ENCODE assay signal across 29 cellular contexts in the genomic region with DNA sequence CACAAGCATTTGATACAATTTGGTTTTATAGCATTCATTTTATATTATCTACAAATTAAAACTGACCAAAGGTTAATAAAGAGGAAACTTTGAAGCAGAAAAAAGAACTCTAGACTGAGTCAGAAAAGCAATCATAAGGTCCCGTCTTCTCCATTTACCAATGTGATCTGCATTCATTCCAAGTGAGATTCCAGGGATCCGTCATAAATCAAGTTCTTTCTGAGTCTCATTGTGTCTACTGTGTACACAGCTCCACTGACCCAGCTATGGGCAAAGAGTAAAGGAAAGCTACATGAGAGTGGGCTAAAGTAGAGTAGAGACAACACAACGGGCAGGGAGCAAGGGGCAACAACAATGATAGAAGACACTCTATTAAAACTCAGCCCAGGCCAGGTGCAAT.
"Had no signal": no experiment of that assay in that cellular context is flagged by ENCODE, and none has a peak within 500 bp of the region (broad histone marks: within the 10 kb centered on the region; RNA-seq: fewer than 3 reads in every experiment).

No MANE protein-coding gene starts in this region.

- H3K4me3 ChIP-seq: body of pancreas, esophagus squamous epithelium had no signal

- ATAC-seq: activated naive CD4-positive, alpha-beta T cell treated with anti-CD3 and anti-CD28 coated beads, Interleukin-2, amount 50 U/mL, for 72 hours; activated T-cell treated with anti-CD3 and anti-CD28 coated beads, Interleukin-2, amount 50 U/mL, for 72 hours; body of pancreas; SK-N-SH treated with all-trans-retinoic acid at 6 μM for 48 hours; T-helper 17 cell had no signal

- H3K27me3 Mint-ChIP-seq: activated CD4-positive, alpha-beta memory T cell treated with anti-CD3 and anti-CD28 coated beads, Interleukin-2, amount 10 ng/mL, durations not matched to agents 7 days and 5 days; activated CD4-positive, alpha-beta T cell treated with anti-CD3 and anti-CD28 coated beads, Interleukin-2, amount 10 ng/mL, durations not matched to agents 7 days and 5 days; activated naive CD4-positive, alpha-beta T cell treated with anti-CD3 and anti-CD28 coated beads, Interleukin-2, amount 10 ng/mL, durations not matched to agents 7 days and 5 days; activated T-cell treated with anti-CD3 and anti-CD28 coated beads, Interleukin-2, amount 50 U/mL, for 24 hours; T-helper 17 cell had no signal

- H3K9me3 Mint-ChIP-seq: activated CD4-positive, alpha-beta memory T cell treated with anti-CD3 and anti-CD28 coated beads, Interleukin-2, amount 10 ng/mL, durations not matched to agents 7 days and 5 days; activated CD4-positive, alpha-beta T cell treated with anti-CD3 and anti-CD28 coated beads, Interleukin-2, amount 10 ng/mL, durations not matched to agents 7 days and 5 days; activated naive CD4-positive, alpha-beta T cell treated with anti-CD3 and anti-CD28 coated beads, Interleukin-2, amount 10 ng/mL, durations not matched to agents 7 days and 5 days; activated naive CD4-positive, alpha-beta T cell treated with anti-CD3 and anti-CD28 coated beads, Interleukin-2, amount 50 U/mL, for 72 hours; activated T-cell treated with anti-CD3 and anti-CD28 coated beads, Interleukin-2, amount 50 U/mL, for 24 hours had no signal

- H3K4me1 ChIP-seq: body of pancreas had no signal

- H3K27ac ChIP-seq: body of pancreas, epithelial cell of prostate, esophagus squamous epithelium, WERI-Rb-1 had no signal

- H3K27me3 ChIP-seq: body of pancreas, esophagus squamous epithelium had no signal

- H3K27ac Mint-ChIP-seq: activated CD4-positive, alpha-beta memory T cell treated with anti-CD3 and anti-CD28 coated beads, Interleukin-2, amount 10 ng/mL, durations not matched to agents 7 days and 5 days; activated CD4-positive, alpha-beta T cell treated with anti-CD3 and anti-CD28 coated beads, Interleukin-2, amount 10 ng/mL, durations not matched to agents 7 days and 5 days; activated naive CD4-positive, alpha-beta T cell treated with anti-CD3 and anti-CD28 coated beads, Interleukin-2, amount 10 ng/mL, durations not matched to agents 7 days and 5 days; activated naive CD4-positive, alpha-beta T cell treated with anti-CD3 and anti-CD28 coated beads, Interleukin-2, amount 50 U/mL, for 72 hours; activated T-cell treated with anti-CD3 and anti-CD28 coated beads, Interleukin-2, amount 50 U/mL, for 24 hours; activated T-cell treated with anti-CD3 and anti-CD28 coated beads, Interleukin-2, amount 50 U/mL, for 72 hours; T-helper 17 cell; T-helper 2 cell treated with Interferon-gamma antibody and Interleukin-4, amounts not matched to agents 5 μg/mL and 100 μg/mL, for 36 hours had no signal

- H3K4me3 Mint-ChIP-seq: activated CD4-positive, alpha-beta memory T cell treated with anti-CD3 and anti-CD28 coated beads, Interleukin-2, amount 10 ng/mL, durations not matched to agents 7 days and 5 days; activated CD4-positive, alpha-beta T cell treated with anti-CD3 and anti-CD28 coated beads, Interleukin-2, amount 10 ng/mL, durations not matched to agents 7 days and 5 days; activated naive CD4-positive, alpha-beta T cell treated with anti-CD3 and anti-CD28 coated beads, Interleukin-2, amount 10 ng/mL, durations not matched to agents 7 days and 5 days; activated T-cell treated with anti-CD3 and anti-CD28 coated beads, Interleukin-2, amount 50 U/mL, for 24 hours; activated T-cell treated with anti-CD3 and anti-CD28 coated beads, Interleukin-2, amount 50 U/mL, for 72 hours; T-helper 17 cell; T-helper 2 cell treated with Interferon-gamma antibody and Interleukin-4, amounts not matched to agents 5 μg/mL and 100 μg/mL, for 36 hours had no signal

- DNase-seq: activated CD4-positive, alpha-beta memory T cell treated with anti-CD3 and anti-CD28 coated beads, Interleukin-2, amount 10 ng/mL, durations not matched to agents 7 days and 5 days; activated CD4-positive, alpha-beta T cell treated with anti-CD3 and anti-CD28 coated beads for 4 hours; activated CD4-positive, alpha-beta T cell treated with anti-CD3 and anti-CD28 coated beads, Interleukin-2, amount 10 ng/mL, durations not matched to agents 7 days and 5 days; activated CD4-positive, alpha-beta T cell treated with anti-CD3 and anti-CD28 coated beads, Interleukin-2, amount 50 U/mL, for 4 hours; activated CD4-positive, CD25-positive, alpha-beta regulatory T cell; activated CD4-positive, CD25-positive, alpha-beta regulatory T cell treated with anti-CD3 and anti-CD28 coated beads, Interleukin-2, amount 50 U/mL, for 72 hours; activated CD8-positive, alpha-beta memory T cell treated with anti-CD3 and anti-CD28 coated beads, Interleukin-2, amount 50 U/mL, for 48 hours; activated gamma-delta T cell; activated naive CD4-positive, alpha-beta T cell; activated naive CD4-positive, alpha-beta T cell treated with anti-CD3 and anti-CD28 coated beads, Interleukin-2, amount 10 ng/mL, durations not matched to agents 7 days and 5 days; activated T-cell treated with anti-CD3 and anti-CD28 coated beads for 4 hours; activated T-cell treated with anti-CD3 and anti-CD28 coated beads, Interleukin-2, amount 50 U/mL, for 24 hours; activated T-cell treated with anti-CD3 and anti-CD28 coated beads, Interleukin-2, amount 50 U/mL, for 72 hours; amniotic stem cell; aorta; body of pancreas; caudate nucleus; cortex of kidney; dermis blood vessel endothelial cell; effector CD8-positive, alpha-beta T cell; esophagus squamous epithelium; T-helper 1 cell; T-helper 17 cell; T1000; WERI-Rb-1 had no signal

- H3K36me3 ChIP-seq: esophagus squamous epithelium had no signal

- H3K9me3 ChIP-seq: body of pancreas, esophagus squamous epithelium had no signal
